In genomic region chr13:109868583-109869311, GRCh38 we compare ENCODE assay signal across 9 cellular contexts.
DNase-seq lines count a peak whose midpoint lies in the region; ATAC-seq and TF ChIP-seq lines count a peak whose summit lies in the region.
"Had no signal": no experiment of that assay in that cellular context is flagged by ENCODE, and none has a peak within 500 bp of the region (broad histone marks: within the 10 kb centered on the region; RNA-seq: fewer than 3 reads in every experiment).

No MANE protein-coding gene starts in this region.

- H3K36me3 ChIP-seq in colonic mucosa (no peaks in the 10 kb centered on the region), muscle layer of colon (ENCODE audit: insufficient read depth, low read length) (no peaks in the 10 kb centered on the region)

- H3K27ac ChIP-seq in colonic mucosa (no peak overlapping the region), muscle layer of colon (ENCODE audit: low read depth, low read length) (peak overlapping the region; percentile 60)

- no peak for ATAC-seq in GM18870 (IDR thresholded peaks at IDR 0.05; ENCODE audit: unreplicated experiment)
- ATAC-seq in GM19351 (IDR thresholded peaks at IDR 0.05; ENCODE audit: unreplicated experiment) = no peak

- TF ChIP-seq CTCF in colonic mucosa (IDR thresholded peaks at IDR 0.05) = no peak

- no peak overlapping the region for H3K9ac ChIP-seq in colonic mucosa (ENCODE audit: low read depth in 2 of 2, low read length in 2 of 2)
- H3K9ac ChIP-seq in muscle layer of colon (ENCODE audit: low read length) = no peak overlapping the region

- in situ Hi-C loops in KBM-7 (cut with MboI; ENCODE audit: low pct_unique_long_range_greater_than_20kb, low sequenced_read_pairs) = no loop called here

- H3K9me3 ChIP-seq in colonic mucosa (no peaks in the 10 kb centered on the region), muscle layer of colon (ENCODE audit: low read length) (no peaks in the 10 kb centered on the region)

- H3K4me3 ChIP-seq in colonic mucosa = peak overlapping the region; percentile 7
- H3K4me3 ChIP-seq in muscle layer of colon (ENCODE audit: low read depth in 1 of 2, low read length in 2 of 2) = peak overlapping the region in 1 of 2 donors; percentile 58
- H3K4me3 ChIP-seq: GM12878 had no signal

- DNase-seq in AG08396 (ENCODE audit: low spot score) (peak; percentile 21), HCEC 1CT (peak; percentile 56), colonic mucosa (no peak), NCI-H446 (lab: John Stamatoyannopoulos, UW) (no peak), KBM-7 (no peak)

- H3K27me3 ChIP-seq in colonic mucosa = no peaks in the 10 kb centered on the region
- H3K27me3 ChIP-seq in muscle layer of colon (ENCODE audit: control insufficient read depth in 1 of 2, insufficient read depth in 2 of 2, low read length in 2 of 2) = no peaks in the 10 kb centered on the region

- no peaks in the 10 kb centered on the region for H3K4me1 ChIP-seq in colonic mucosa
- H3K4me1 ChIP-seq in muscle layer of colon (ENCODE audit: insufficient read depth, low read length) = peaks cover 13% of the 10 kb centered on the region

- intact Hi-C loops in colonic mucosa (cut with DNase I) = no loop called here

Comparison
In these comparisons a context has a peak if more than half of its experiments do, and no peak if none do; other contexts are left out.
1. DNase-seq: peak in AG08396 (single experiment) and HCEC 1CT (single experiment); none in colonic mucosa (single experiment), NCI-H446 (0 of 2) and KBM-7 (single experiment).